ENCODE assay signal across 13 cellular contexts in the genomic region with DNA sequence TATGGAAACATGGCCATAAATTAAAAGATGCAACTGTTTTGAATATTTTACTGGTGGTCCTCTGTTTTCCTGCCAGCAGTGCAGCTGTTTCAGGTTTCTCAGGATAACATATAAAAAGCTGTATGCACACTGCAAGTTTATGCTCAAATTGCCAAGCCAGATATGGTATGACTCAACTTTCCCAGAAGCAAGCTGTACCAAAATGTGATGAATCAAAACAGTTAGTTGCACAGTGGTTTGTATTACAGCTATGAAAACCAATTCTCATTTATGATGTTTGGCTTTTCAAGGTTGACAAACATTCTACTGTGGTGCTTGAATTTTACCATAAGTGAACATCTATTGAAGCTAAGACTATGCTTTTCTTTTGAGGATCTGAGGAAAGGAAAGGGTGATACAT.
A peak's percentile ranks its signal among the peaks of the same experiment; 100 is the strongest.
DNase-seq lines count a peak whose midpoint lies in the region; ATAC-seq, FAIRE-seq and TF ChIP-seq lines count a peak whose summit lies in the region.
"Had no signal": no experiment of that assay in that cellular context is flagged by ENCODE, and none has a peak within 500 bp of the region (broad histone marks: within the 10 kb centered on the region; RNA-seq: fewer than 3 reads in every experiment).

No MANE protein-coding gene starts in this region.

- no peaks in the 10 kb centered on the region for H3K27me3 ChIP-seq in brain microvascular endothelial cell (replicated peaks)

- no peak overlapping the region for H3K4me3 ChIP-seq in brain microvascular endothelial cell (ENCODE audit: low read depth, low read length)

- H3K36me3 ChIP-seq in brain microvascular endothelial cell (replicated peaks): no peaks in the 10 kb centered on the region

- FAIRE-seq in HTR-8/SVneo (lab: Jason Lieb, UNC): peak; percentile 99
- FAIRE-seq: GM19239 had no signal

- in situ Hi-C loops in brain microvascular endothelial cell (cut with HindIII; ENCODE audit: low pct_ligation_motif_present, low sequenced_read_pairs): no loop called here

- ATAC-seq in GM18505 (IDR thresholded peaks at IDR 0.05; ENCODE audit: unreplicated experiment): no peak

- no peak for TF ChIP-seq POLR2A in GM18505 (IDR thresholded peaks at IDR 0.05; ENCODE audit: borderline replicate concordance, extremely low read depth, insufficient read depth, insufficient read length)

- peak; percentile 15 for DNase-seq in Ammon's horn (ENCODE audit: low spot score)
- DNase-seq in HTR-8/SVneo (ENCODE audit: insufficient read length, low spot score): peak; percentile 39
- peak; percentile 64 for DNase-seq in brain microvascular endothelial cell
- DNase-seq in kidney tubule cell (ENCODE audit: low spot score): peak; percentile 45
- no peak for DNase-seq in substantia nigra (lab: John Stamatoyannopoulos, UW)
- DNase-seq in activated gamma-delta T cell treated with Interleukin-2 at 50 U/mL for 16 hours: no peak
- DNase-seq in cortex of kidney (lab: John Stamatoyannopoulos, UW): no peak
- DNase-seq: activated effector memory CD4-positive, alpha-beta T cell treated with Interleukin-2 at 50 U/mL for 16 hours; COR-L47; H9 had no signal

- TF ChIP-seq CTCF in brain microvascular endothelial cell (IDR thresholded peaks at IDR 0.05; ENCODE audit: low read depth, low read length, missing control alignments): no peak

- H3K27ac ChIP-seq in brain microvascular endothelial cell (no peak overlapping the region), substantia nigra (ENCODE audit: low read depth, low read length, poor library complexity, severe bottlenecking) (no peak overlapping the region)
- H3K27ac ChIP-seq: VCaP had no signal

Comparison
In these comparisons a context has a peak if more than half of its experiments do, and no peak if none do; other contexts are left out.
1. DNase-seq: peak in Ammon's horn (single experiment), HTR-8/SVneo (single experiment), brain microvascular endothelial cell (single experiment) and kidney tubule cell (single experiment); none in substantia nigra (0 of 49), activated gamma-delta T cell treated with Interleukin-2 at 50 U/mL for 16 hours (single experiment) and cortex of kidney (single experiment).